In genomic region chr12:47493801-47494200, GRCh38 we compare ENCODE assay signal across 28 cellular contexts.
"Had no signal": no experiment of that assay in that cellular context is flagged by ENCODE, and none has a peak within 500 bp of the region (broad histone marks: within the 10 kb centered on the region; RNA-seq: fewer than 3 reads in every experiment).

No MANE protein-coding gene starts in this region.

- H3K4me1 ChIP-seq: colonic mucosa, esophagus muscularis mucosa, esophagus squamous epithelium, foreskin keratinocyte, gastrocnemius medialis, gastroesophageal sphincter, heart left ventricle, heart right ventricle had no signal

- FAIRE-seq: colon, endometrium, endothelial cell of umbilical vein, frontal cortex had no signal

- H3K9me3 ChIP-seq: colonic mucosa, gastrocnemius medialis had no signal

- ATAC-seq: effector memory CD8-positive, alpha-beta T cell; esophagus mucosa; foreskin keratinocyte; gastrocnemius medialis; gastroesophageal sphincter; heart left ventricle; heart right ventricle had no signal

- DNase-seq: colonic mucosa; cortex of kidney; dermis blood vessel endothelial cell; dorsolateral prefrontal cortex; effector CD4-positive, alpha-beta T cell; effector CD8-positive, alpha-beta T cell; effector memory CD4-positive, alpha-beta T cell; effector memory CD8-positive, alpha-beta T cell; endodermal cell; erythroblast; esophagus squamous epithelium; foreskin fibroblast; foreskin keratinocyte; foreskin melanocyte; gastrocnemius medialis; glutamatergic neuron; head of caudate nucleus; heart left ventricle; heart right ventricle had no signal

- H3K27me3 ChIP-seq: colonic mucosa, gastrocnemius medialis, gastroesophageal sphincter had no signal

- H3K27ac ChIP-seq: colonic mucosa, coronary artery, dorsolateral prefrontal cortex, epithelial cell of prostate, esophagus muscularis mucosa, esophagus squamous epithelium, foreskin keratinocyte, gastrocnemius medialis, gastroesophageal sphincter, heart left ventricle, heart right ventricle had no signal

- H3K4me3 ChIP-seq: colonic mucosa, coronary artery, dorsolateral prefrontal cortex, esophagus muscularis mucosa, esophagus squamous epithelium, gastrocnemius medialis, gastroesophageal sphincter, heart left ventricle, heart right ventricle had no signal

- H3K36me3 ChIP-seq: colonic mucosa, esophagus muscularis mucosa, esophagus squamous epithelium, gastrocnemius medialis, gastroesophageal sphincter, heart left ventricle, heart right ventricle had no signal
